18 cellular contexts compared by ENCODE assay signal in genomic region chr16:56945847-56946527, GRCh38. TPM values are rescaled to one million over a fixed set of nuclear protein-coding genes. Genes with fewer than 3 reads are reported as not detected.
DNase-seq lines count a peak whose midpoint lies in the region; ATAC-seq and TF ChIP-seq lines count a peak whose summit lies in the region.
"Had no signal": no experiment of that assay in that cellular context is flagged by ENCODE, and none has a peak within 500 bp of the region (broad histone marks: within the 10 kb centered on the region; RNA-seq: fewer than 3 reads in every experiment).

No MANE protein-coding gene starts in this region.

- WGBS in suprapubic skin: 86% methylated on average over 12 of the region's 12 CpGs

- H3K4me1 ChIP-seq in left ventricle myocardium inferior: peaks cover 9% of the 10 kb centered on the region
- peaks cover 4 to 8% of the 10 kb centered on the region in 2 donors for H3K4me1 ChIP-seq in ascending aorta
- peaks cover 25% of the 10 kb centered on the region for H3K4me1 ChIP-seq in upper lobe of right lung
- H3K4me1 ChIP-seq in suprapubic skin: peaks cover 23% of the 10 kb centered on the region
- H3K4me1 ChIP-seq: HAP-1 had no signal

- intact Hi-C loops in left ventricle myocardium inferior (cut with micrococcal nuclease): loop anchor here (10.0 kb wide), 1 partner anchor 81 kb away; the partner anchor contains the start of gene SLC12A3
- intact Hi-C loops in Right ventricle myocardium superior (cut with DNase I): no loop called here
- intact Hi-C loops in ascending aorta (cut with DNase I): loop anchor here (1.0 kb wide), 1 partner anchor 13 kb away; no protein-coding TSS in a partner anchor
- intact Hi-C loops in upper lobe of right lung (cut with DNase I): no loop called here

- H3K36me3 Mint-ChIP-seq in memory B cell: peaks cover 15% of the 10 kb centered on the region

- peaks cover 38% of the 10 kb centered on the region for H3K4me1 Mint-ChIP-seq in memory B cell

- H3K9me3 ChIP-seq in left ventricle myocardium inferior (replicated peaks): no peaks in the 10 kb centered on the region
- H3K9me3 ChIP-seq in ascending aorta: no peaks in the 10 kb centered on the region
- H3K9me3 ChIP-seq in upper lobe of right lung: no peaks in the 10 kb centered on the region
- no peaks in the 10 kb centered on the region for H3K9me3 ChIP-seq in suprapubic skin
- H3K9me3 ChIP-seq: HAP-1 had no signal

- no peak for DNase-seq in left ventricle myocardium inferior
- DNase-seq in Right ventricle myocardium superior: no peak
- no peak for DNase-seq in ascending aorta (ENCODE audit: low spot score in 2 of 2)
- DNase-seq in memory B cell (ENCODE audit: low spot score in 2 of 2): no peak
- no peak for DNase-seq in upper lobe of right lung
- DNase-seq in suprapubic skin (ENCODE audit: low spot score in 2 of 2): no peak
- no peak for DNase-seq in amygdala (lab: John Stamatoyannopoulos, UW)
- no peak for DNase-seq in NCI-H345 (lab: John Stamatoyannopoulos, UW)
- DNase-seq: activated CD4-positive, alpha-beta memory T cell treated with anti-CD3 and anti-CD28 coated beads, Interleukin-2, amount 10 ng/mL, durations not matched to agents 7 days and 5 days; CD4-positive, alpha-beta T cell; cerebellar nuclear complex; DMS153; effector memory CD4-positive, alpha-beta T cell; glutamatergic neuron; NCI-H1417 treated with DMSO at 0.1 percent for 48 hours had no signal

- no peak overlapping the region for H3K4me3 Mint-ChIP-seq in memory B cell
- H3K4me3 Mint-ChIP-seq: activated CD4-positive, alpha-beta memory T cell treated with anti-CD3 and anti-CD28 coated beads, Interleukin-2, amount 10 ng/mL, durations not matched to agents 7 days and 5 days; CD4-positive, alpha-beta T cell; T-helper 1 cell treated with Interleukin-12 subunit alpha and Interleukin-12 subunit beta and Interleukin-4 antibody, amounts not matched to agents 30 μg/mL and 1 μg/mL, for 36 hours had no signal

- H3K9me3 Mint-ChIP-seq in memory B cell: no peaks in the 10 kb centered on the region
- H3K9me3 Mint-ChIP-seq: activated CD4-positive, alpha-beta memory T cell treated with anti-CD3 and anti-CD28 coated beads, Interleukin-2, amount 10 ng/mL, durations not matched to agents 7 days and 5 days; CD4-positive, alpha-beta T cell; T-helper 1 cell treated with Interleukin-12 subunit alpha and Interleukin-12 subunit beta and Interleukin-4 antibody, amounts not matched to agents 30 μg/mL and 1 μg/mL, for 36 hours had no signal

- H3K36me3 ChIP-seq in left ventricle myocardium inferior (peaks cover 53% of the 10 kb centered on the region), ascending aorta (peaks cover 41 to 49% of the 10 kb centered on the region in 2 donors), upper lobe of right lung (peaks cover 56% of the 10 kb centered on the region), suprapubic skin (peaks cover 52% of the 10 kb centered on the region)

- peak overlapping the region; percentile 13 for H3K27ac ChIP-seq in left ventricle myocardium inferior (replicated peaks)
- peak overlapping the region; percentile 46 to 60 for H3K27ac ChIP-seq in ascending aorta
- H3K27ac ChIP-seq in upper lobe of right lung: peak overlapping the region; percentile 48
- H3K27ac ChIP-seq in suprapubic skin: no peak overlapping the region

- no peak for ATAC-seq in Right ventricle myocardium superior (ENCODE audit: poor library complexity)
- ATAC-seq in memory B cell (ENCODE audit: low read depth): no peak
- ATAC-seq in upper lobe of right lung: peak; percentile 24

- TF ChIP-seq CTCF in left ventricle myocardium inferior (IDR thresholded peaks at IDR 0.05; ENCODE audit: borderline replicate concordance) (no peak), ascending aorta (IDR thresholded peaks at IDR 0.05) (no peak), upper lobe of right lung (IDR thresholded peaks at IDR 0.05) (no peak), suprapubic skin (IDR thresholded peaks at IDR 0.05) (no peak)

- no peaks in the 10 kb centered on the region for H3K27me3 ChIP-seq in left ventricle myocardium inferior (ENCODE audit: low read depth)
- H3K27me3 ChIP-seq in ascending aorta: no peaks in the 10 kb centered on the region
- H3K27me3 ChIP-seq in upper lobe of right lung: no peaks in the 10 kb centered on the region
- H3K27me3 ChIP-seq in suprapubic skin: no peaks in the 10 kb centered on the region

- no peak for TF ChIP-seq EP300 in suprapubic skin (IDR thresholded peaks at IDR 0.05)

- H3K4me3 ChIP-seq in left ventricle myocardium inferior: no peak overlapping the region
- H3K4me3 ChIP-seq in ascending aorta: no peak overlapping the region
- H3K4me3 ChIP-seq in upper lobe of right lung: no peak overlapping the region
- no peak overlapping the region for H3K4me3 ChIP-seq in suprapubic skin
- H3K4me3 ChIP-seq: HAP-1 had no signal

- TF ChIP-seq POLR2A in suprapubic skin (IDR thresholded peaks at IDR 0.05): no peak

- peak overlapping the region; percentile 50 for H3K27ac Mint-ChIP-seq in memory B cell

- no peaks in the 10 kb centered on the region for H3K27me3 Mint-ChIP-seq in memory B cell
- H3K27me3 Mint-ChIP-seq: activated CD4-positive, alpha-beta memory T cell treated with anti-CD3 and anti-CD28 coated beads, Interleukin-2, amount 10 ng/mL, durations not matched to agents 7 days and 5 days; CD4-positive, alpha-beta T cell had no signal

RNA-seq across cellular contexts. Expression of gene HERPUD1, which starts 14.0 kb away (rescaled TPM):
- total RNA-seq in left ventricle myocardium inferior (119 TPM), Right ventricle myocardium superior (105 TPM), ascending aorta (108 TPM), upper lobe of right lung (223 TPM), suprapubic skin (100 to 1,000 TPM; 146 to 246 (median 160) TPM)

RNA-seq across cellular contexts. Expression of gene CETP, which starts 15.8 kb away (rescaled TPM):
- total RNA-seq in left ventricle myocardium inferior (0.16 TPM), Right ventricle myocardium superior (0.24 TPM), ascending aorta (not detected), upper lobe of right lung (1.9 TPM), suprapubic skin (1 to 10 TPM in 1 of 4 donors, under 1 TPM in 1, not detected in 2; 0.72 to 1.7 TPM)
- total RNA-seq: activated CD4-positive, alpha-beta memory T cell treated with anti-CD3 and anti-CD28 coated beads, Interleukin-2, amount 10 ng/mL, durations not matched to agents 7 days and 5 days; CD4-positive, alpha-beta T cell; fibroblast of lung had no signal

RNA-seq across cellular contexts. Expression of gene NLRC5, which starts 43.4 kb away (rescaled TPM):
- total RNA-seq in left ventricle myocardium inferior (6.6 TPM), Right ventricle myocardium superior (9.9 TPM), ascending aorta (46.7 TPM), upper lobe of right lung (44.9 TPM), suprapubic skin (100 to 1,000 TPM in 1 of 4 donors, 10 to 100 TPM in 3; 36.9 to 133 (median 54.4) TPM)

Comparison
In these comparisons a context has a peak if more than half of its experiments do, and no peak if none do; other contexts are left out.
1. intact Hi-C loops: an anchor here in left ventricle myocardium inferior (10.0 kb wide) and ascending aorta (1.0 kb wide); none called in Right ventricle myocardium superior and upper lobe of right lung.